ENCODE assay signal across 2 cellular contexts in the genomic region with DNA sequence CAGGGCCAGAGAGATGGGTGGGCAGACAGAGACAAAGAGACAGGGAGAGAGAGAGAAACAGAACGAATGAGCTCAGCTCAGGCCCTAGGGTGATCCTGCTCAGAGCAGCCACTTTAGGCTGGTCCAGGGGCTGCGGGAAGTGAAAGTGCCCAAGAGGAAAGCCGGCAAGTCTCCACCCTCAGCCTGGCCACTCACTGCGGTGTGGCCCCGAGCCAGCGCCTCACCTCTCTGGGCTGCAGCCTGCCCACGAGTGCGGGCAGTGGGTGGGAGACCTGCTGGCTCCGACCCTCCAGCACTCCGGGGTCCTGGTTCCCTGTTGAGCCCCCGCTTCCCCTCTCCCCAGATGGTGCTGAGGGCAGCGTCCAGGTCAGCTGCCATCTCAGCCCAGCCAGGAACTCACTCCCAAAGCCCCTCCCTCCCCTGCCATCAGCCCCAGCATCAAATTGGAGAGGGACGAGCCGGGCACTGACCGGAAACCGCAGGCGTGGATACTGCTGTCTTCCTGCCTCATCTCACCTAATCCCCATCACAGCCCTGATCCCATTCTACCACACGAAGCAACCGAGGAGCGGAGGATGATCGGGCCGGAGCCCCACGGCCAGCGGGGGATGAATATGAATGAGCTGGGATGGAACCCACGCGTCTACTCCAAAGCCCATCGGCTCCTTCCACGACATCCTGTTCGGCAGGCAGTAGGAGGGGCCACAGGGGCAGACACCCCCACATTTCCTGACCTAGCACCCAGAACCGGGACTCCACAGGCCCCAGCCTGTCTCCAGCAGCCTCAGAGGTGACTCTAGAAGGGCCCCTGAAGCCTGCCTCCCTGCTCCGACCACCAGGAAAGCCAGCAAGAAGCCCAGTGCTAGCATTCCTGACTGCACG.
TF ChIP-seq lines count a peak whose summit lies in the region.

No MANE protein-coding gene starts in this region.

TF ChIP-seq in IMR-90, 13 proteins besides CTCF, POLR2A, EP300 and RAD21:
- TF ChIP-seq, protein P1, sequence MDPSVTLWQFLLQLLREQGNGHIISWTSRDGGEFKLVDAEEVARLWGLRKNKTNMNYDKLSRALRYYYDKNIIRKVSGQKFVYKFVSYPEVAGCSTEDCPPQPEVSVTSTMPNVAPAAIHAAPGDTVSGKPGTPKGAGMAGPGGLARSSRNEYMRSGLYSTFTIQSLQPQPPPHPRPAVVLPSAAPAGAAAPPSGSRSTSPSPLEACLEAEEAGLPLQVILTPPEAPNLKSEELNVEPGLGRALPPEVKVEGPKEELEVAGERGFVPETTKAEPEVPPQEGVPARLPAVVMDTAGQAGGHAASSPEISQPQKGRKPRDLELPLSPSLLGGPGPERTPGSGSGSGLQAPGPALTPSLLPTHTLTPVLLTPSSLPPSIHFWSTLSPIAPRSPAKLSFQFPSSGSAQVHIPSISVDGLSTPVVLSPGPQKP (IDR thresholded peaks at IDR 0.05; ENCODE audit: borderline replicate concordance, low read depth, low read length), result no peak
- TF ChIP-seq BHLHE40 (IDR thresholded peaks at IDR 0.05; ENCODE audit: low read depth, low read length) (no peak), NFE2L2 (IDR thresholded peaks at IDR 0.05; ENCODE audit: low read depth, low read length) (no peak), MXI1 (IDR thresholded peaks at IDR 0.05; ENCODE audit: borderline replicate concordance, low read depth, low read length) (no peak), MAZ (IDR thresholded peaks at IDR 0.05; ENCODE audit: borderline replicate concordance, low read depth, low read length) (no peak), FOS (IDR thresholded peaks at IDR 0.05; ENCODE audit: low read depth, low read length) (no peak), SMC3 (IDR thresholded peaks at IDR 0.05; ENCODE audit: low read depth, low read length) (no peak), RCOR1 (IDR thresholded peaks at IDR 0.05; ENCODE audit: insufficient replicate concordance, low read length) (no peak), RFX5 (IDR thresholded peaks at IDR 0.05; ENCODE audit: low read depth, low read length) (no peak), CEBPB (IDR thresholded peaks at IDR 0.05; ENCODE audit: low read depth, low read length) (no peak), CHD1 (IDR thresholded peaks at IDR 0.05; ENCODE audit: low read depth, low read length) (no peak), MAFK (IDR thresholded peaks at IDR 0.05; ENCODE audit: low read depth, low read length) (no peak)
- TF ChIP-seq, protein P2, sequence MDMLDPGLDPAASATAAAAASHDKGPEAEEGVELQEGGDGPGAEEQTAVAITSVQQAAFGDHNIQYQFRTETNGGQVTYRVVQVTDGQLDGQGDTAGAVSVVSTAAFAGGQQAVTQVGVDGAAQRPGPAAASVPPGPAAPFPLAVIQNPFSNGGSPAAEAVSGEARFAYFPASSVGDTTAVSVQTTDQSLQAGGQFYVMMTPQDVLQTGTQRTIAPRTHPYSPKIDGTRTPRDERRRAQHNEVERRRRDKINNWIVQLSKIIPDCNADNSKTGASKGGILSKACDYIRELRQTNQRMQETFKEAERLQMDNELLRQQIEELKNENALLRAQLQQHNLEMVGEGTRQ (IDR thresholded peaks at IDR 0.05; ENCODE audit: low read depth, low read length), result no peak

TF ChIP-seq in WTC11, 78 proteins besides CTCF, POLR2A, EP300 and RAD21:
- TF ChIP-seq, protein P3, sequence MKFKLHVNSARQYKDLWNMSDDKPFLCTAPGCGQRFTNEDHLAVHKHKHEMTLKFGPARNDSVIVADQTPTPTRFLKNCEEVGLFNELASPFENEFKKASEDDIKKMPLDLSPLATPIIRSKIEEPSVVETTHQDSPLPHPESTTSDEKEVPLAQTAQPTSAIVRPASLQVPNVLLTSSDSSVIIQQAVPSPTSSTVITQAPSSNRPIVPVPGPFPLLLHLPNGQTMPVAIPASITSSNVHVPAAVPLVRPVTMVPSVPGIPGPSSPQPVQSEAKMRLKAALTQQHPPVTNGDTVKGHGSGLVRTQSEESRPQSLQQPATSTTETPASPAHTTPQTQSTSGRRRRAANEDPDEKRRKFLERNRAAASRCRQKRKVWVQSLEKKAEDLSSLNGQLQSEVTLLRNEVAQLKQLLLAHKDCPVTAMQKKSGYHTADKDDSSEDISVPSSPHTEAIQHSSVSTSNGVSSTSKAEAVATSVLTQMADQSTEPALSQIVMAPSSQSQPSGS (CRISPR knock-in tag; IDR thresholded peaks at IDR 0.05; ENCODE audit: borderline replicate concordance, low read depth), result no peak
- TF ChIP-seq NR2C2 (CRISPR knock-in tag; IDR thresholded peaks at IDR 0.05), result no peak
- TF ChIP-seq, protein P4, sequence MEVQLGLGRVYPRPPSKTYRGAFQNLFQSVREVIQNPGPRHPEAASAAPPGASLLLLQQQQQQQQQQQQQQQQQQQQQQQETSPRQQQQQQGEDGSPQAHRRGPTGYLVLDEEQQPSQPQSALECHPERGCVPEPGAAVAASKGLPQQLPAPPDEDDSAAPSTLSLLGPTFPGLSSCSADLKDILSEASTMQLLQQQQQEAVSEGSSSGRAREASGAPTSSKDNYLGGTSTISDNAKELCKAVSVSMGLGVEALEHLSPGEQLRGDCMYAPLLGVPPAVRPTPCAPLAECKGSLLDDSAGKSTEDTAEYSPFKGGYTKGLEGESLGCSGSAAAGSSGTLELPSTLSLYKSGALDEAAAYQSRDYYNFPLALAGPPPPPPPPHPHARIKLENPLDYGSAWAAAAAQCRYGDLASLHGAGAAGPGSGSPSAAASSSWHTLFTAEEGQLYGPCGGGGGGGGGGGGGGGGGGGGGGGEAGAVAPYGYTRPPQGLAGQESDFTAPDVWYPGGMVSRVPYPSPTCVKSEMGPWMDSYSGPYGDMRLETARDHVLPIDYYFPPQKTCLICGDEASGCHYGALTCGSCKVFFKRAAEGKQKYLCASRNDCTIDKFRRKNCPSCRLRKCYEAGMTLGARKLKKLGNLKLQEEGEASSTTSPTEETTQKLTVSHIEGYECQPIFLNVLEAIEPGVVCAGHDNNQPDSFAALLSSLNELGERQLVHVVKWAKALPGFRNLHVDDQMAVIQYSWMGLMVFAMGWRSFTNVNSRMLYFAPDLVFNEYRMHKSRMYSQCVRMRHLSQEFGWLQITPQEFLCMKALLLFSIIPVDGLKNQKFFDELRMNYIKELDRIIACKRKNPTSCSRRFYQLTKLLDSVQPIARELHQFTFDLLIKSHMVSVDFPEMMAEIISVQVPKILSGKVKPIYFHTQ (CRISPR knock-in tag; IDR thresholded peaks at IDR 0.05), result no peak
- TF ChIP-seq ZNF396 (CRISPR knock-in tag; IDR thresholded peaks at IDR 0.05; ENCODE audit: borderline replicate concordance), result no peak
- TF ChIP-seq, protein P5, sequence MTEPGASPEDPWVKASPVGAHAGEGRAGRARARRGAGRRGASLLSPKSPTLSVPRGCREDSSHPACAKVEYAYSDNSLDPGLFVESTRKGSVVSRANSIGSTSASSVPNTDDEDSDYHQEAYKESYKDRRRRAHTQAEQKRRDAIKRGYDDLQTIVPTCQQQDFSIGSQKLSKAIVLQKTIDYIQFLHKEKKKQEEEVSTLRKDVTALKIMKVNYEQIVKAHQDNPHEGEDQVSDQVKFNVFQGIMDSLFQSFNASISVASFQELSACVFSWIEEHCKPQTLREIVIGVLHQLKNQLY (CRISPR knock-in tag; IDR thresholded peaks at IDR 0.05), result no peak
- TF ChIP-seq FOXP1 (CRISPR knock-in tag; IDR thresholded peaks at IDR 0.05; ENCODE audit: borderline replicate concordance), result no peak
- TF ChIP-seq, protein P6, sequence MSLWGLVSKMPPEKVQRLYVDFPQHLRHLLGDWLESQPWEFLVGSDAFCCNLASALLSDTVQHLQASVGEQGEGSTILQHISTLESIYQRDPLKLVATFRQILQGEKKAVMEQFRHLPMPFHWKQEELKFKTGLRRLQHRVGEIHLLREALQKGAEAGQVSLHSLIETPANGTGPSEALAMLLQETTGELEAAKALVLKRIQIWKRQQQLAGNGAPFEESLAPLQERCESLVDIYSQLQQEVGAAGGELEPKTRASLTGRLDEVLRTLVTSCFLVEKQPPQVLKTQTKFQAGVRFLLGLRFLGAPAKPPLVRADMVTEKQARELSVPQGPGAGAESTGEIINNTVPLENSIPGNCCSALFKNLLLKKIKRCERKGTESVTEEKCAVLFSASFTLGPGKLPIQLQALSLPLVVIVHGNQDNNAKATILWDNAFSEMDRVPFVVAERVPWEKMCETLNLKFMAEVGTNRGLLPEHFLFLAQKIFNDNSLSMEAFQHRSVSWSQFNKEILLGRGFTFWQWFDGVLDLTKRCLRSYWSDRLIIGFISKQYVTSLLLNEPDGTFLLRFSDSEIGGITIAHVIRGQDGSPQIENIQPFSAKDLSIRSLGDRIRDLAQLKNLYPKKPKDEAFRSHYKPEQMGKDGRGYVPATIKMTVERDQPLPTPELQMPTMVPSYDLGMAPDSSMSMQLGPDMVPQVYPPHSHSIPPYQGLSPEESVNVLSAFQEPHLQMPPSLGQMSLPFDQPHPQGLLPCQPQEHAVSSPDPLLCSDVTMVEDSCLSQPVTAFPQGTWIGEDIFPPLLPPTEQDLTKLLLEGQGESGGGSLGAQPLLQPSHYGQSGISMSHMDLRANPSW (CRISPR knock-in tag; conservative IDR thresholded peaks at IDR 0.05; ENCODE audit: low read depth), result no peak
- TF ChIP-seq, protein P7, sequence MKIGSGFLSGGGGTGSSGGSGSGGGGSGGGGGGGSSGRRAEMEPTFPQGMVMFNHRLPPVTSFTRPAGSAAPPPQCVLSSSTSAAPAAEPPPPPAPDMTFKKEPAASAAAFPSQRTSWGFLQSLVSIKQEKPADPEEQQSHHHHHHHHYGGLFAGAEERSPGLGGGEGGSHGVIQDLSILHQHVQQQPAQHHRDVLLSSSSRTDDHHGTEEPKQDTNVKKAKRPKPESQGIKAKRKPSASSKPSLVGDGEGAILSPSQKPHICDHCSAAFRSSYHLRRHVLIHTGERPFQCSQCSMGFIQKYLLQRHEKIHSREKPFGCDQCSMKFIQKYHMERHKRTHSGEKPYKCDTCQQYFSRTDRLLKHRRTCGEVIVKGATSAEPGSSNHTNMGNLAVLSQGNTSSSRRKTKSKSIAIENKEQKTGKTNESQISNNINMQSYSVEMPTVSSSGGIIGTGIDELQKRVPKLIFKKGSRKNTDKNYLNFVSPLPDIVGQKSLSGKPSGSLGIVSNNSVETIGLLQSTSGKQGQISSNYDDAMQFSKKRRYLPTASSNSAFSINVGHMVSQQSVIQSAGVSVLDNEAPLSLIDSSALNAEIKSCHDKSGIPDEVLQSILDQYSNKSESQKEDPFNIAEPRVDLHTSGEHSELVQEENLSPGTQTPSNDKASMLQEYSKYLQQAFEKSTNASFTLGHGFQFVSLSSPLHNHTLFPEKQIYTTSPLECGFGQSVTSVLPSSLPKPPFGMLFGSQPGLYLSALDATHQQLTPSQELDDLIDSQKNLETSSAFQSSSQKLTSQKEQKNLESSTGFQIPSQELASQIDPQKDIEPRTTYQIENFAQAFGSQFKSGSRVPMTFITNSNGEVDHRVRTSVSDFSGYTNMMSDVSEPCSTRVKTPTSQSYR (CRISPR knock-in tag; IDR thresholded peaks at IDR 0.05), result no peak
- TF ChIP-seq, protein P8, sequence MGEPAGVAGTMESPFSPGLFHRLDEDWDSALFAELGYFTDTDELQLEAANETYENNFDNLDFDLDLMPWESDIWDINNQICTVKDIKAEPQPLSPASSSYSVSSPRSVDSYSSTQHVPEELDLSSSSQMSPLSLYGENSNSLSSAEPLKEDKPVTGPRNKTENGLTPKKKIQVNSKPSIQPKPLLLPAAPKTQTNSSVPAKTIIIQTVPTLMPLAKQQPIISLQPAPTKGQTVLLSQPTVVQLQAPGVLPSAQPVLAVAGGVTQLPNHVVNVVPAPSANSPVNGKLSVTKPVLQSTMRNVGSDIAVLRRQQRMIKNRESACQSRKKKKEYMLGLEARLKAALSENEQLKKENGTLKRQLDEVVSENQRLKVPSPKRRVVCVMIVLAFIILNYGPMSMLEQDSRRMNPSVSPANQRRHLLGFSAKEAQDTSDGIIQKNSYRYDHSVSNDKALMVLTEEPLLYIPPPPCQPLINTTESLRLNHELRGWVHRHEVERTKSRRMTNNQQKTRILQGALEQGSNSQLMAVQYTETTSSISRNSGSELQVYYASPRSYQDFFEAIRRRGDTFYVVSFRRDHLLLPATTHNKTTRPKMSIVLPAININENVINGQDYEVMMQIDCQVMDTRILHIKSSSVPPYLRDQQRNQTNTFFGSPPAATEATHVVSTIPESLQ (CRISPR knock-in tag; IDR thresholded peaks at IDR 0.05), result no peak
- TF ChIP-seq SP1 (CRISPR knock-in tag; conservative IDR thresholded peaks at IDR 0.05), result no peak
- TF ChIP-seq ZNF263 (CRISPR knock-in tag; IDR thresholded peaks at IDR 0.05; ENCODE audit: low read depth), result no peak
- no peak for TF ChIP-seq TCF7 (CRISPR knock-in tag; IDR thresholded peaks at IDR 0.05; ENCODE audit: low read depth)
- no peak for TF ChIP-seq SOX15 (CRISPR knock-in tag; IDR thresholded peaks at IDR 0.05)
- no peak for TF ChIP-seq TEAD1 (CRISPR knock-in tag; IDR thresholded peaks at IDR 0.05)
- TF ChIP-seq, protein P9, sequence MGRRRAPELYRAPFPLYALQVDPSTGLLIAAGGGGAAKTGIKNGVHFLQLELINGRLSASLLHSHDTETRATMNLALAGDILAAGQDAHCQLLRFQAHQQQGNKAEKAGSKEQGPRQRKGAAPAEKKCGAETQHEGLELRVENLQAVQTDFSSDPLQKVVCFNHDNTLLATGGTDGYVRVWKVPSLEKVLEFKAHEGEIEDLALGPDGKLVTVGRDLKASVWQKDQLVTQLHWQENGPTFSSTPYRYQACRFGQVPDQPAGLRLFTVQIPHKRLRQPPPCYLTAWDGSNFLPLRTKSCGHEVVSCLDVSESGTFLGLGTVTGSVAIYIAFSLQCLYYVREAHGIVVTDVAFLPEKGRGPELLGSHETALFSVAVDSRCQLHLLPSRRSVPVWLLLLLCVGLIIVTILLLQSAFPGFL (CRISPR knock-in tag; IDR thresholded peaks at IDR 0.05; ENCODE audit: borderline replicate concordance), result no peak
- TF ChIP-seq EMX1 (CRISPR knock-in tag; IDR thresholded peaks at IDR 0.05), result no peak
- TF ChIP-seq, protein P10, sequence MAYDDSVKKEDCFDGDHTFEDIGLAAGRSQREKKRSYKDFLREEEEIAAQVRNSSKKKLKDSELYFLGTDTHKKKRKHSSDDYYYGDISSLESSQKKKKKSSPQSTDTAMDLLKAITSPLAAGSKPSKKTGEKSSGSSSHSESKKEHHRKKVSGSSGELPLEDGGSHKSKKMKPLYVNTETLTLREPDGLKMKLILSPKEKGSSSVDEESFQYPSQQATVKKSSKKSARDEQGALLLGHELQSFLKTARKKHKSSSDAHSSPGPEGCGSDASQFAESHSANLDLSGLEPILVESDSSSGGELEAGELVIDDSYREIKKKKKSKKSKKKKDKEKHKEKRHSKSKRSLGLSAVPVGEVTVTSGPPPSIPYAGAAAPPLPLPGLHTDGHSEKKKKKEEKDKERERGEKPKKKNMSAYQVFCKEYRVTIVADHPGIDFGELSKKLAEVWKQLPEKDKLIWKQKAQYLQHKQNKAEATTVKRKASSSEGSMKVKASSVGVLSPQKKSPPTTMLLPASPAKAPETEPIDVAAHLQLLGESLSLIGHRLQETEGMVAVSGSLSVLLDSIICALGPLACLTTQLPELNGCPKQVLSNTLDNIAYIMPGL (CRISPR knock-in tag; IDR thresholded peaks at IDR 0.05), result no peak
- no peak for TF ChIP-seq ZNF219 (CRISPR knock-in tag; IDR thresholded peaks at IDR 0.05; ENCODE audit: borderline replicate concordance)
